Comparison of ENCODE assay signal across 17 cellular contexts in genomic region chrX:74523224-74523623, GRCh38.
DNase-seq lines count a peak whose midpoint lies in the region; ATAC-seq, FAIRE-seq and TF ChIP-seq lines count a peak whose summit lies in the region.
"Had no signal": no experiment of that assay in that cellular context is flagged by ENCODE, and none has a peak within 500 bp of the region (broad histone marks: within the 10 kb centered on the region; RNA-seq: fewer than 3 reads in every experiment).

No MANE protein-coding gene starts in this region.

- H4K20me1 ChIP-seq in HepG2 (ENCODE audit: insufficient read depth, low read length) (no peaks in the 10 kb centered on the region), astrocyte (ENCODE audit: insufficient read depth, low read length) (no peaks in the 10 kb centered on the region)

- no peak overlapping the region for H3K27ac Mint-ChIP-seq in astrocyte (ENCODE audit: unreplicated experiment)

- 68% methylated on average over 1 of the region's 1 CpG for WGBS in liver
- WGBS in HepG2 (ENCODE audit: low lambda C conversion rate), result 33% methylated on average over 1 of the region's 1 CpG

- H3K4me1 ChIP-seq in liver (ENCODE audit: control insufficient read depth in 4 of 4, insufficient read depth in 4 of 4, low read length in 3 of 4), result peaks cover 3 to 24% (median 15%) of the 10 kb centered on the region in 4 donors
- H3K4me1 ChIP-seq in HepG2 (ENCODE audit: insufficient read depth, low read length), result no peaks in the 10 kb centered on the region
- no peaks in the 10 kb centered on the region for H3K4me1 ChIP-seq in astrocyte (ENCODE audit: insufficient read depth, low read length)

- no peaks in the 10 kb centered on the region for H3K79me2 ChIP-seq in HepG2 (ENCODE audit: insufficient read depth, low read length)
- no peaks in the 10 kb centered on the region for H3K79me2 ChIP-seq in astrocyte (ENCODE audit: insufficient read depth, low read length)

- no peaks in the 10 kb centered on the region for H3K27me3 Mint-ChIP-seq in astrocyte (ENCODE audit: low read depth, unreplicated experiment)

- no peak for TF ChIP-seq POLR2A in HepG2 (IDR thresholded peaks at IDR 0.05; ENCODE audit: insufficient read depth in 1 of 2, low read depth in 2 of 2, low read length in 2 of 2)

- ATAC-seq in HepG2, result no peak
- ATAC-seq: Panc1 had no signal

- H3K9me3 ChIP-seq in liver (ENCODE audit: control insufficient read depth in 4 of 4, low read length in 3 of 4) (no peaks in the 10 kb centered on the region), HepG2 (ENCODE audit: low read length) (no peaks in the 10 kb centered on the region), astrocyte (ENCODE audit: insufficient read depth, low read depth, low read length) (no peaks in the 10 kb centered on the region)
- H3K9me3 ChIP-seq: SK-N-SH had no signal

- POLR2A ChIA-PET in HepG2 (lab: Yijun Ruan, JAX), result no interaction called here

- BruUV-seq in HepG2 (replicated peaks; lab: Mats Ljungman, UMichigan), result no TSS peak

- H3K36me3 ChIP-seq in liver (ENCODE audit: control insufficient read depth in 4 of 4, insufficient read depth in 3 of 4, low read depth in 1 of 4, low read length in 3 of 4) (no peaks in the 10 kb centered on the region), HepG2 (replicated peaks in 1 of 2; ENCODE audit: control insufficient read depth in 1 of 2, insufficient read depth in 2 of 2, low read length in 2 of 2) (no peaks in the 10 kb centered on the region), astrocyte (ENCODE audit: insufficient read depth, low read length) (no peaks in the 10 kb centered on the region)

- peak overlapping the region in 1 of 2 donors; percentile 50 for H3K27ac ChIP-seq in liver (ENCODE audit: low read depth in 1 of 2, low read length in 2 of 2)
- H3K27ac ChIP-seq in HepG2 (ENCODE audit: extremely low read length, insufficient read depth, low read length), result no peak overlapping the region
- no peak overlapping the region for H3K27ac ChIP-seq in astrocyte (ENCODE audit: low read depth, low read length)
- H3K27ac ChIP-seq: C4-2B had no signal

- no peak for TF ChIP-seq RAD21 in liver (IDR thresholded peaks at IDR 0.05)
- no peak for TF ChIP-seq RAD21 in HepG2 (CRISPR knock-in tag; IDR thresholded peaks at IDR 0.05)

- FAIRE-seq in HepG2 (lab: Jason Lieb, UNC) (no peak), astrocyte (lab: Jason Lieb, UNC) (peak; percentile 9)
- FAIRE-seq: D721Med had no signal

- DNase-seq in HepG2 (ENCODE audit: low spot score) (no peak), astrocyte (ENCODE audit: low read depth) (no peak), islet precursor cell (peak; percentile 18), HUDEP-2 (lab: John Stamatoyannopoulos, UW; ENCODE audit: unreplicated experiment in 76 of 76) (no peak), NCI-H2171 (lab: John Stamatoyannopoulos, UW) (no peak), NCI-H1092 treated with DMSO at 0.1 percent for 48 hours (lab: John Stamatoyannopoulos, UW) (no peak)
- DNase-seq: AML-193, DMS79, KG1, NCI-H1436, NCI-H1930, NCI-H2171 treated with DMSO at 0.1 percent for 48 hours had no signal

- no peaks in the 10 kb centered on the region for H3K9me3 Mint-ChIP-seq in astrocyte (ENCODE audit: unreplicated experiment)

- TF ChIP-seq CTCF in liver (IDR thresholded peaks at IDR 0.05; ENCODE audit: low read depth, low read length, missing input control) (no peak), HepG2 (CRISPR knock-in tag; IDR thresholded peaks at IDR 0.05) (no peak), astrocyte (IDR thresholded peaks at IDR 0.05; ENCODE audit: insufficient read depth, low read depth, low read length) (no peak)

- TF ChIP-seq EP300 in HepG2 (IDR thresholded peaks at IDR 0.05; ENCODE audit: low read depth in 2 of 2, low read length in 2 of 2) (no peak), HepG2 (CRISPR knock-in tag; IDR thresholded peaks at IDR 0.05; ENCODE audit: borderline replicate concordance) (no peak)

- intact Hi-C loops in HepG2 (cut with micrococcal nuclease; ENCODE audit: unreplicated experiment), result no loop called here

- peaks cover 2% of the 10 kb centered on the region for H3K36me3 Mint-ChIP-seq in astrocyte (ENCODE audit: low read depth, unreplicated experiment)

- in situ Hi-C loops in HepG2 (cut with HindIII; ENCODE audit: extremely low pct_ligation_motif_present, low pct_unique_long_range_greater_than_20kb), result no loop called here

- H3K27me3 ChIP-seq in liver (ENCODE audit: control insufficient read depth in 4 of 4, insufficient read depth in 4 of 4, low read length in 3 of 4) (no peaks in the 10 kb centered on the region), HepG2 (ENCODE audit: control insufficient read depth in 1 of 2, insufficient read depth in 2 of 2, low read length in 2 of 2) (no peaks in the 10 kb centered on the region), astrocyte (ENCODE audit: insufficient read depth, low read length) (no peaks in the 10 kb centered on the region)

- no peak overlapping the region for H2AFZ ChIP-seq in HepG2 (ENCODE audit: low read length)
- no peak overlapping the region for H2AFZ ChIP-seq in astrocyte (ENCODE audit: low read depth, low read length)

- H3K4me3 ChIP-seq in liver (ENCODE audit: low read depth in 1 of 3, low read length in 3 of 3) (no peak overlapping the region), HepG2 (replicated peaks in 1 of 3; ENCODE audit: insufficient read depth in 1 of 3, low read depth in 2 of 3, low read length in 3 of 3) (no peak overlapping the region), astrocyte (ENCODE audit: insufficient read depth, low read depth, low read length) (no peak overlapping the region)

- no peak overlapping the region for H3K4me3 Mint-ChIP-seq in astrocyte (ENCODE audit: unreplicated experiment)

- H3K4me2 ChIP-seq in HepG2 (ENCODE audit: low read depth, low read length) (no peak overlapping the region), astrocyte (ENCODE audit: low read length) (no peak overlapping the region)
- H3K4me2 ChIP-seq: SK-N-SH had no signal

- CTCF ChIA-PET in HepG2 (lab: Yijun Ruan, JAX; ENCODE audit: low intra/inter-chr PET ratio, low total read pairs), result no interaction called here

- no peak overlapping the region for H3K9ac ChIP-seq in liver (ENCODE audit: low read depth in 1 of 2, low read length in 2 of 2)
- no peak overlapping the region for H3K9ac ChIP-seq in HepG2 (ENCODE audit: insufficient read depth, low read depth, low read length)
- no peak overlapping the region for H3K9ac ChIP-seq in astrocyte (ENCODE audit: low read length)
- H3K9ac ChIP-seq: SK-N-SH had no signal

- H3K4me1 Mint-ChIP-seq in astrocyte (ENCODE audit: low read depth, unreplicated experiment), result no peaks in the 10 kb centered on the region

TF ChIP-seq in liver, 16 proteins besides CTCF, POLR2A, EP300 and RAD21 (continues in another document):
- no peak for TF ChIP-seq ZBTB33 (IDR thresholded peaks at IDR 0.05)
- no peak for TF ChIP-seq GABPA (IDR thresholded peaks at IDR 0.05 in 1 of 2, conservative IDR thresholded peaks at IDR 0.05 in 1 of 2)
- TF ChIP-seq SP1 (IDR thresholded peaks at IDR 0.05), result no peak
- peak; percentile 17 for TF ChIP-seq FOXA2 (IDR thresholded peaks at IDR 0.05)
- TF ChIP-seq YY1 (IDR thresholded peaks at IDR 0.05), result no peak
- TF ChIP-seq MAX (IDR thresholded peaks at IDR 0.05), result no peak
- no peak for TF ChIP-seq HNF4G (IDR thresholded peaks at IDR 0.05)
- TF ChIP-seq TAF1 (conservative IDR thresholded peaks at IDR 0.05), result no peak
- peak in 1 of 2 donors; percentile 39 for TF ChIP-seq JUND (IDR thresholded peaks at IDR 0.05)

TF ChIP-seq in HepG2, 621 proteins besides CTCF, POLR2A, EP300 and RAD21:
- TF ChIP-seq CREB3 (CRISPR knock-in tag; IDR thresholded peaks at IDR 0.05) (no peak), CBX1 (IDR thresholded peaks at IDR 0.05; ENCODE audit: low read depth) (no peak), CBX5 (CRISPR knock-in tag; IDR thresholded peaks at IDR 0.05; ENCODE audit: borderline replicate concordance) (no peak), ZNF484 (CRISPR knock-in tag; IDR thresholded peaks at IDR 0.05; ENCODE audit: borderline replicate concordance, low read depth) (no peak)
